Comparison of ENCODE assay signal across 23 cellular contexts in the genomic region with DNA sequence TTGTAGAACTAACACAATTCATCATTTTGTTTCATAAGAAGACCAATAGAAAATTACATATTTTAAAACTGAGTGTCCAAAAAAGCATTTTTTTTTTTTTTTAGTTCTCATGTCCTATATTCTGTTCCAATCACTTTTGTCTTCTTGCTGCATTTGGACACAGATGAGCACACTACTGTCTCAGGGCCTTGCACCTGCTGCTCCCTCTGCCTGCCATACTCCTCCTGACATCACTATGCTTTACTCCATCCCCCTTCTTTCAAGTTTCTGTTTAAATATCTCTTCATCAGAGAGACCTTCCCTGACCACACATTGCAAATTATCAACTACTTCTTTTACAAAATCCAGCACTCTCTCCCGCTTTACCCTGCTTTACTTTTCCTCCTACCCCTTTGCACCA.
"Had no signal": no experiment of that assay in that cellular context is flagged by ENCODE, and none has a peak within 500 bp of the region (broad histone marks: within the 10 kb centered on the region; RNA-seq: fewer than 3 reads in every experiment).

No MANE protein-coding gene starts in this region.

- H3K36me3 Mint-ChIP-seq: activated CD4-positive, alpha-beta memory T cell treated with anti-CD3 and anti-CD28 coated beads for 36 hours; activated naive CD8-positive, alpha-beta T cell; brain had no signal

- H3K4me1 Mint-ChIP-seq: activated B cell treated with CpG ODN at 0.5 μM for 24 hours; activated CD4-positive, alpha-beta T cell treated with anti-CD3 and anti-CD28 coated beads, Interleukin-2, amount 10 ng/mL, durations not matched to agents 7 days and 5 days; activated T-helper 17 cell treated with anti-CD3 and anti-CD28 coated beads, Interleukin-2, amount 50 U/mL, for 72 hours; central memory CD8-positive, alpha-beta T cell had no signal

- H3K4me3 Mint-ChIP-seq: activated B cell treated with CpG ODN at 0.5 μM for 24 hours; activated CD4-positive, alpha-beta memory T cell treated with anti-CD3 and anti-CD28 coated beads for 36 hours; activated CD4-positive, alpha-beta T cell treated with anti-CD3 and anti-CD28 coated beads, Interleukin-2, amount 10 ng/mL, durations not matched to agents 7 days and 5 days; activated naive CD4-positive, alpha-beta T cell treated with anti-CD3 and anti-CD28 coated beads for 36 hours; activated naive CD8-positive, alpha-beta T cell; activated T-helper 17 cell treated with anti-CD3 and anti-CD28 coated beads, Interleukin-2, amount 50 U/mL, for 72 hours; brain; central memory CD8-positive, alpha-beta T cell; T-helper 1 cell treated with Interleukin-12 subunit alpha and Interleukin-12 subunit beta and Interleukin-4 antibody, amounts not matched to agents 30 μg/mL and 1 μg/mL, for 36 hours had no signal

- H3K27ac Mint-ChIP-seq: activated B cell treated with CpG ODN at 0.5 μM for 24 hours; activated CD4-positive, alpha-beta memory T cell treated with anti-CD3 and anti-CD28 coated beads for 36 hours; activated CD4-positive, alpha-beta T cell treated with anti-CD3 and anti-CD28 coated beads, Interleukin-2, amount 10 ng/mL, durations not matched to agents 7 days and 5 days; activated naive CD4-positive, alpha-beta T cell treated with anti-CD3 and anti-CD28 coated beads for 36 hours; activated naive CD8-positive, alpha-beta T cell; activated T-helper 17 cell treated with anti-CD3 and anti-CD28 coated beads, Interleukin-2, amount 50 U/mL, for 72 hours; T-helper 1 cell treated with Interleukin-12 subunit alpha and Interleukin-12 subunit beta and Interleukin-4 antibody, amounts not matched to agents 30 μg/mL and 1 μg/mL, for 36 hours had no signal

- H3K9me3 Mint-ChIP-seq: activated B cell treated with CpG ODN at 0.5 μM for 24 hours; activated CD4-positive, alpha-beta memory T cell treated with anti-CD3 and anti-CD28 coated beads for 36 hours; activated CD4-positive, alpha-beta T cell treated with anti-CD3 and anti-CD28 coated beads, Interleukin-2, amount 10 ng/mL, durations not matched to agents 7 days and 5 days; activated naive CD4-positive, alpha-beta T cell treated with anti-CD3 and anti-CD28 coated beads for 36 hours; activated T-helper 17 cell treated with anti-CD3 and anti-CD28 coated beads, Interleukin-2, amount 50 U/mL, for 72 hours; central memory CD8-positive, alpha-beta T cell; T-helper 1 cell treated with Interleukin-12 subunit alpha and Interleukin-12 subunit beta and Interleukin-4 antibody, amounts not matched to agents 30 μg/mL and 1 μg/mL, for 36 hours had no signal

- DNase-seq: activated B cell treated with CpG ODN at 0.5 μM for 24 hours; activated CD4-positive, alpha-beta memory T cell treated with anti-CD3 and anti-CD28 coated beads for 36 hours; activated CD4-positive, alpha-beta T cell treated with anti-CD3 and anti-CD28 coated beads, Interleukin-2, amount 10 ng/mL, durations not matched to agents 7 days and 5 days; activated CD8-positive, alpha-beta memory T cell treated with anti-CD3 and anti-CD28 coated beads for 24 hours; activated gamma-delta T cell; activated naive CD4-positive, alpha-beta T cell treated with anti-CD3 and anti-CD28 coated beads for 36 hours; activated T-cell treated with anti-CD3 and anti-CD28 coated beads for 4 hours; activated T-cell treated with anti-CD3 and anti-CD28 coated beads, Interleukin-2, amount 50 U/mL, for 48 hours; amygdala; Kasumi-1; NCI-H187; NCI-H2081; NCI-H2171; NCI-H2227 treated with DMSO at 0.1 percent for 48 hours; NCI-H446 treated with DMSO at 0.1 percent for 48 hours; NCI-H524 treated with DMSO at 0.1 percent for 48 hours; PC-3; SHP77 had no signal

- H3K27me3 Mint-ChIP-seq: activated B cell treated with CpG ODN at 0.5 μM for 24 hours; activated CD4-positive, alpha-beta T cell treated with anti-CD3 and anti-CD28 coated beads, Interleukin-2, amount 10 ng/mL, durations not matched to agents 7 days and 5 days; activated naive CD8-positive, alpha-beta T cell; central memory CD8-positive, alpha-beta T cell had no signal

- ATAC-seq: activated T-helper 17 cell treated with anti-CD3 and anti-CD28 coated beads, Interleukin-2, amount 50 U/mL, for 72 hours; PC-3 had no signal
